Comparison of ENCODE assay signal across 8 cellular contexts in genomic region chr9:86434039-86434726, GRCh38.
A peak's percentile ranks its signal among the peaks of the same experiment; 100 is the strongest.
DNase-seq lines count a peak whose midpoint lies in the region; ATAC-seq and TF ChIP-seq lines count a peak whose summit lies in the region.

No MANE protein-coding gene starts in this region.

- H3K9me2 ChIP-seq in PC-3 (replicated peaks; ENCODE audit: low read length), result no peaks in the 10 kb centered on the region

- CTCF ChIA-PET in PC-3 (lab: Charles Lee), result no interaction called here
- CTCF ChIA-PET in activated CD4-positive, alpha-beta T cell treated with anti-CD3 and anti-CD28 coated beads, Interleukin-2, amount 10 ng/mL, durations not matched to agents 7 days and 5 days (lab: Charles Lee), result interaction anchor here (1.0 kb wide), 1 partner anchor 889 kb away, joined by 3 read pairs; no protein-coding TSS in a partner anchor

- H3K4me2 ChIP-seq in PC-3 (ENCODE audit: low read length), result 0 out of 2 replicates have a peak overlapping the region, but pooled peaks have one; percentile 10

- no peaks in the 10 kb centered on the region for H3F3A ChIP-seq in PC-3 (ENCODE audit: low read length, unreplicated experiment)

- BruUV-seq in PC-3 (replicated peaks; lab: Mats Ljungman, UMichigan), result no TSS peak

- H3K36me3 Mint-ChIP-seq in endodermal cell (ENCODE audit: low read depth), result no peaks in the 10 kb centered on the region
- H3K36me3 Mint-ChIP-seq in activated CD4-positive, alpha-beta T cell treated with anti-CD3 and anti-CD28 coated beads, Interleukin-2, amount 10 ng/mL, durations not matched to agents 7 days and 5 days (ENCODE audit: low read depth), result no peaks in the 10 kb centered on the region

- H3K27me3 ChIP-seq in PC-3 (ENCODE audit: low read length), result no peaks in the 10 kb centered on the region
- H3K27me3 ChIP-seq in endodermal cell (ENCODE audit: control insufficient read depth, insufficient read depth, low read length, poor library complexity, severe bottlenecking), result no peaks in the 10 kb centered on the region

- ATAC-seq in PC-3, result 0 out of 2 replicates have a peak, but pooled peaks have one; percentile 40
- no peak for ATAC-seq in GM18498 (IDR thresholded peaks at IDR 0.05; ENCODE audit: unreplicated experiment)

- H3K4me1 ChIP-seq in PC-3 (ENCODE audit: insufficient read depth, low read length), result peaks cover 5% of the 10 kb centered on the region; the same call in 1 of the 2 replicates
- H3K4me1 ChIP-seq in endodermal cell (ENCODE audit: control insufficient read depth, insufficient read depth, low read length), result no peaks in the 10 kb centered on the region
- peaks cover 10% of the 10 kb centered on the region for H3K4me1 ChIP-seq in mesodermal cell (ENCODE audit: control insufficient read depth, insufficient read depth, low read length, poor library complexity, severe bottlenecking)

- peaks cover 4% of the 10 kb centered on the region for H3K9me3 Mint-ChIP-seq in endodermal cell
- H3K9me3 Mint-ChIP-seq in activated CD4-positive, alpha-beta T cell treated with anti-CD3 and anti-CD28 coated beads, Interleukin-2, amount 10 ng/mL, durations not matched to agents 7 days and 5 days, result no peaks in the 10 kb centered on the region

- WGBS in endodermal cell (ENCODE audit: insufficient coverage in 1 of 2, insufficient read length in 1 of 2), 2 experiments, result 75 to 84% methylated on average over 6 to 9 of the region's 9 CpGs
- WGBS in mesodermal cell (ENCODE audit: insufficient coverage in 2 of 2), 2 experiments, result 41 to 58% methylated on average over 6 to 8 of the region's 9 CpGs

- POLR2A ChIA-PET in PC-3 (lab: Charles Lee; ENCODE audit: unreplicated experiment), result no interaction called here
- POLR2A ChIA-PET in activated CD4-positive, alpha-beta T cell treated with anti-CD3 and anti-CD28 coated beads, Interleukin-2, amount 10 ng/mL, durations not matched to agents 7 days and 5 days (lab: Charles Lee), result no interaction called here

- H3K27ac ChIP-seq in PC-3 (ENCODE audit: low read length) (no peak overlapping the region), endodermal cell (ENCODE audit: low read depth, low read length) (no peak overlapping the region), mesodermal cell (ENCODE audit: low read depth, low read length, severe bottlenecking) (peak overlapping the region; percentile 77)

- H3K9me3 ChIP-seq in PC-3 (ENCODE audit: low read length) (no peaks in the 10 kb centered on the region), endodermal cell (ENCODE audit: control insufficient read depth, low read length) (peaks cover 14% of the 10 kb centered on the region), mesodermal cell (ENCODE audit: control insufficient read depth, low read length) (peaks cover 10% of the 10 kb centered on the region)

- H3K27me3 Mint-ChIP-seq in endodermal cell (ENCODE audit: insufficient read depth), result no peaks in the 10 kb centered on the region
- H3K27me3 Mint-ChIP-seq in activated CD4-positive, alpha-beta T cell treated with anti-CD3 and anti-CD28 coated beads, Interleukin-2, amount 10 ng/mL, durations not matched to agents 7 days and 5 days, result peaks cover 8% of the 10 kb centered on the region

- H3K4me1 Mint-ChIP-seq in endodermal cell, result peaks cover 2% of the 10 kb centered on the region
- H3K4me1 Mint-ChIP-seq in activated CD4-positive, alpha-beta T cell treated with anti-CD3 and anti-CD28 coated beads, Interleukin-2, amount 10 ng/mL, durations not matched to agents 7 days and 5 days, result no peaks in the 10 kb centered on the region

- TF ChIP-seq CTCF in PC-3 (conservative IDR thresholded peaks at IDR 0.05; ENCODE audit: low read depth, low read length) (peak; percentile 78), endodermal cell (conservative IDR thresholded peaks at IDR 0.05) (peak; percentile 92)

- DNase-seq in COLO829 (ENCODE audit: low spot score), result peak; percentile 76
- DNase-seq in HK-2 (ENCODE audit: unreplicated experiment), result peak; percentile 37
- DNase-seq in PC-3, result peak; percentile 56
- no peak for DNase-seq in endodermal cell
- no peak for DNase-seq in activated CD4-positive, alpha-beta T cell treated with anti-CD3 and anti-CD28 coated beads, Interleukin-2, amount 10 ng/mL, durations not matched to agents 7 days and 5 days
- no peak for DNase-seq in activated CD4-positive, alpha-beta T cell treated with anti-CD3 and anti-CD28 coated beads, Interleukin-2, amount 50 U/mL, for 1 hour

- H3K36me3 ChIP-seq in PC-3 (ENCODE audit: low read depth, low read length), result no peaks in the 10 kb centered on the region
- no peaks in the 10 kb centered on the region for H3K36me3 ChIP-seq in endodermal cell (ENCODE audit: control insufficient read depth, insufficient read depth, low read length)
- no peaks in the 10 kb centered on the region for H3K36me3 ChIP-seq in mesodermal cell (ENCODE audit: control insufficient read depth, insufficient read depth, low read length)

- H3K9ac ChIP-seq in PC-3 (ENCODE audit: low read length), result no peak overlapping the region
- H3K9ac ChIP-seq in endodermal cell (ENCODE audit: extremely low read depth, low read length, poor library complexity, severe bottlenecking), result no peak overlapping the region

- H3K27ac Mint-ChIP-seq in endodermal cell, result no peak overlapping the region
- H3K27ac Mint-ChIP-seq in activated CD4-positive, alpha-beta T cell treated with anti-CD3 and anti-CD28 coated beads, Interleukin-2, amount 10 ng/mL, durations not matched to agents 7 days and 5 days, result no peak overlapping the region

- H4K20me1 ChIP-seq in PC-3 (ENCODE audit: low read length), result no peaks in the 10 kb centered on the region

- H2AFZ ChIP-seq in PC-3 (ENCODE audit: low read length), result no peak overlapping the region

- intact Hi-C loops in PC-3 (cut with micrococcal nuclease), result loop anchor here (1.0 kb wide), 1 partner anchor 890 kb away; no protein-coding TSS in a partner anchor

- no peaks in the 10 kb centered on the region for H3K79me2 ChIP-seq in PC-3 (ENCODE audit: low read length)

- no peak overlapping the region for H3K4me3 ChIP-seq in PC-3 (ENCODE audit: low read length)
- H3K4me3 ChIP-seq in endodermal cell (ENCODE audit: low read length), result no peak overlapping the region
- no peak overlapping the region for H3K4me3 ChIP-seq in mesodermal cell (ENCODE audit: extremely low read depth, insufficient read depth, low read length, poor library complexity, severe bottlenecking)

- no peak overlapping the region for H3K4me3 Mint-ChIP-seq in endodermal cell
- H3K4me3 Mint-ChIP-seq in activated CD4-positive, alpha-beta T cell treated with anti-CD3 and anti-CD28 coated beads, Interleukin-2, amount 10 ng/mL, durations not matched to agents 7 days and 5 days, result no peak overlapping the region

Comparison
In these comparisons a context has a peak if more than half of its experiments do, and no peak if none do; other contexts are left out.
1. DNase-seq: peak in COLO829 (single experiment), HK-2 (single experiment) and PC-3 (single experiment); none in endodermal cell (single experiment), activated CD4-positive, alpha-beta T cell treated with anti-CD3 and anti-CD28 coated beads, Interleukin-2, amount 10 ng/mL, durations not matched to agents 7 days and 5 days (single experiment) and activated CD4-positive, alpha-beta T cell treated with anti-CD3 and anti-CD28 coated beads, Interleukin-2, amount 50 U/mL, for 1 hour (single experiment).